In the genomic region with DNA sequence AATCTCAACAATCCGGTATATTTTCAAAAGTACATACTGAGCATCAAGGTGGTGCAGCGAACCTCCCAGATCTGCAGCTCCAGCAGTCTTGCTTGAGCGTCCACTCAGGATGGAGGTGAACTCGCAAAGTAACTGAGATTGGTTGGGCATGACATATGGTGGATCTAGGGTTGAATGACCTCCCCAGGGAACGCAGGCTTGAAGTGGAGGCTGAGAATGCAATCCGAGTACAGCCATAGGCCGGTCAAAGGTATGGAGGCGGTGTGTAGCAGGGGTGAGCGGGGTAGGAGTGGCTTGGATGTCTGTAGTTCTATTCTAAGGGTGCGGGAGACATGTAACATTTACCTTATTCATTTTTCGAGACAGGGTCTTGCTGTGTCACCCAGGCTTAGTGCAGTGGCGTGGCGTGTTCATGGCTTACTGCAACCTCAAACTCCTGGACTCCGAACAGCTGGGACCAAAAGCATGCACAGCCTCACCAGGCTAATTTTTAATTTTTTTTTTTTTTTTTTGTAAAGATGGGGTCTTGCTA, we compare ENCODE assay signal across 1 cellular context.
TF ChIP-seq lines count a peak whose summit lies in the region.

No MANE protein-coding gene starts in this region.

TF ChIP-seq in GM23338, 12 proteins besides CTCF, POLR2A, EP300 and RAD21 (continued from another document):
- TF ChIP-seq, protein P1, sequence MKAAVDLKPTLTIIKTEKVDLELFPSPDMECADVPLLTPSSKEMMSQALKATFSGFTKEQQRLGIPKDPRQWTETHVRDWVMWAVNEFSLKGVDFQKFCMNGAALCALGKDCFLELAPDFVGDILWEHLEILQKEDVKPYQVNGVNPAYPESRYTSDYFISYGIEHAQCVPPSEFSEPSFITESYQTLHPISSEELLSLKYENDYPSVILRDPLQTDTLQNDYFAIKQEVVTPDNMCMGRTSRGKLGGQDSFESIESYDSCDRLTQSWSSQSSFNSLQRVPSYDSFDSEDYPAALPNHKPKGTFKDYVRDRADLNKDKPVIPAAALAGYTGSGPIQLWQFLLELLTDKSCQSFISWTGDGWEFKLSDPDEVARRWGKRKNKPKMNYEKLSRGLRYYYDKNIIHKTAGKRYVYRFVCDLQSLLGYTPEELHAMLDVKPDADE (IDR thresholded peaks at IDR 0.05): no peak
- TF ChIP-seq EZH2 (IDR thresholded peaks at IDR 0.05; ENCODE audit: low read depth, unreplicated experiment): no peak
- TF ChIP-seq STAT1 (IDR thresholded peaks at IDR 0.05; ENCODE audit: unreplicated experiment): no peak
- no peak for TF ChIP-seq EZH2phosphoT487 (IDR thresholded peaks at IDR 0.05; ENCODE audit: unreplicated experiment)
- no peak for TF ChIP-seq ZNF331 (CRISPR knock-in tag; IDR thresholded peaks at IDR 0.05; ENCODE audit: low read depth)
